1 cellular context compared by ENCODE assay signal in genomic region chr1:161843156-161843555, GRCh38.
TF ChIP-seq lines count a peak whose summit lies in the region.

No MANE protein-coding gene starts in this region.

TF ChIP-seq in HepG2, 621 proteins besides CTCF, POLR2A, EP300 and RAD21 (continued from another document):
- TF ChIP-seq DPF2 (CRISPR knock-in tag; IDR thresholded peaks at IDR 0.05; ENCODE audit: borderline replicate concordance, low read depth) (no peak), ELK4 (CRISPR knock-in tag; IDR thresholded peaks at IDR 0.05; ENCODE audit: borderline replicate concordance) (no peak), POGZ (CRISPR knock-in tag; IDR thresholded peaks at IDR 0.05) (no peak), RFXAP (CRISPR knock-in tag; IDR thresholded peaks at IDR 0.05; ENCODE audit: borderline replicate concordance) (no peak)
- TF ChIP-seq, protein P1, sequence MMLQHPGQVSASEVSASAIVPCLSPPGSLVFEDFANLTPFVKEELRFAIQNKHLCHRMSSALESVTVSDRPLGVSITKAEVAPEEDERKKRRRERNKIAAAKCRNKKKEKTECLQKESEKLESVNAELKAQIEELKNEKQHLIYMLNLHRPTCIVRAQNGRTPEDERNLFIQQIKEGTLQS (CRISPR knock-in tag; IDR thresholded peaks at IDR 0.05) = no peak
